In the genomic region with DNA sequence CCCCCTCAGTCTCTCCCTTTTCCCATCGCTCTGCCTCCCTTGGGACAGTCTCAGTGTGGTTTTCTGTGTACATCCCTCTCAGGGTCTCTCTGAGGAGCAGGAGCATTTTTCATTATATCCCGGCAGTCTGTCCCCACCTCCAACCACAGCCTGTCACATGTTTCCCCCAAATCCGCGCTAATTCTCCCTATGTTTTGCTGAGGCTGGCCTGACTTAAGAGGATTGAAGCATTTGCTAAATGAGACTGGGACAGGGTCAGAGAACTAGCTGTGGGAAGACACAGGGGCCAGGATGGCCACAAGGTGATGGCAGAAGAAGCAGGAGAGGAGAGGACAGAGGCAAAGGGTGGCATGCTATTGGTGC, we compare ENCODE assay signal across 1 cellular context.
TF ChIP-seq lines count a peak whose summit lies in the region.

No MANE protein-coding gene starts in this region.

TF ChIP-seq in H1, 55 proteins besides CTCF, POLR2A, EP300 and RAD21:
- TF ChIP-seq BCL11A (IDR thresholded peaks at IDR 0.05; ENCODE audit: low read depth in 2 of 2, low read length in 2 of 2) (no peak), KDM5A (IDR thresholded peaks at IDR 0.05; ENCODE audit: low read length) (no peak), POLR2AphosphoS5 (IDR thresholded peaks at IDR 0.05; ENCODE audit: low read depth, low read length) (no peak), CREB1 (IDR thresholded peaks at IDR 0.05) (no peak), ATF3 (IDR thresholded peaks at IDR 0.05; ENCODE audit: insufficient read depth, low read depth, low read length) (no peak)
